ENCODE assay signal across 8 cellular contexts in genomic region chr5:148179234-148179824, GRCh38. TPM values are rescaled to one million over a fixed set of nuclear protein-coding genes. Genes with fewer than 3 reads are reported as not detected.
DNase-seq lines count a peak whose midpoint lies in the region; ATAC-seq and TF ChIP-seq lines count a peak whose summit lies in the region.

No MANE protein-coding gene starts in this region.

- peak; percentile 51 for DNase-seq in Daoy (ENCODE audit: low read depth)
- DNase-seq in MV-4-11 (lab: John Stamatoyannopoulos, UW), result peak; percentile 51
- DNase-seq in fibroblast of villous mesenchyme (ENCODE audit: low read depth), result peak; percentile 68
- no peak for DNase-seq in ovary
- no peak for DNase-seq in activated T-cell treated with anti-CD3 and anti-CD28 coated beads, Interleukin-2, amount 50 U/mL, for 24 hours
- DNase-seq in GM19238 (ENCODE audit: insufficient read length, low spot score), result no peak

- H3K36me3 Mint-ChIP-seq in activated T-cell treated with anti-CD3 and anti-CD28 coated beads, Interleukin-2, amount 50 U/mL, for 24 hours (ENCODE audit: low read depth), result no peaks in the 10 kb centered on the region

- no peak overlapping the region for H3K4me2 ChIP-seq in SU-DHL-6 (ENCODE audit: low read depth, low read length, poor library complexity, severe bottlenecking)

- H3K79me2 ChIP-seq in SU-DHL-6 (ENCODE audit: insufficient read depth, low read length), result no peaks in the 10 kb centered on the region

- no peaks in the 10 kb centered on the region for H3K9me2 ChIP-seq in SU-DHL-6 (replicated peaks; ENCODE audit: insufficient read depth, low read length)

- no peaks in the 10 kb centered on the region for H3K4me1 Mint-ChIP-seq in activated T-cell treated with anti-CD3 and anti-CD28 coated beads, Interleukin-2, amount 50 U/mL, for 24 hours (ENCODE audit: low read depth)

- H3K9ac ChIP-seq in SU-DHL-6 (ENCODE audit: low read length), result no peak overlapping the region

- no peak overlapping the region for H2AFZ ChIP-seq in SU-DHL-6 (ENCODE audit: low read depth, low read length, severe bottlenecking)

- peaks cover 18% of the 10 kb centered on the region for H3K27me3 Mint-ChIP-seq in activated T-cell treated with anti-CD3 and anti-CD28 coated beads, Interleukin-2, amount 50 U/mL, for 24 hours

- H3K36me3 ChIP-seq in SU-DHL-6 (ENCODE audit: low read length) (no peaks in the 10 kb centered on the region), ovary (no peaks in the 10 kb centered on the region)

- H3K27ac Mint-ChIP-seq in activated T-cell treated with anti-CD3 and anti-CD28 coated beads, Interleukin-2, amount 50 U/mL, for 24 hours, result no peak overlapping the region

- H3K27ac ChIP-seq in SU-DHL-6 (ENCODE audit: low read depth, low read length) (no peak overlapping the region), ovary (no peak overlapping the region)

- no peaks in the 10 kb centered on the region for H3K4me1 ChIP-seq in ovary (ENCODE audit: insufficient read depth)

- H3K4me3 ChIP-seq in SU-DHL-6 (ENCODE audit: insufficient read depth, low read length, poor library complexity, severe bottlenecking) (no peak overlapping the region), fibroblast of villous mesenchyme (ENCODE audit: low read depth, low read length) (no peak overlapping the region), ovary (no peak overlapping the region)

- H3F3A ChIP-seq in SU-DHL-6 (ENCODE audit: insufficient read depth), result no peaks in the 10 kb centered on the region

- H3K9me3 ChIP-seq in SU-DHL-6 (ENCODE audit: insufficient read depth, low read length) (no peaks in the 10 kb centered on the region), ovary (no peaks in the 10 kb centered on the region)

- TF ChIP-seq CTCF in SU-DHL-6 (IDR thresholded peaks at IDR 0.05; ENCODE audit: insufficient read depth, low read length, poor library complexity, severe bottlenecking) (peak; percentile 65), fibroblast of villous mesenchyme (IDR thresholded peaks at IDR 0.05; ENCODE audit: insufficient read depth, low read depth, low read length) (peak; percentile 70), ovary (IDR thresholded peaks at IDR 0.05) (peak in 2 of 3 donors; percentile 45 to 52)

- no peaks in the 10 kb centered on the region for H3K9me3 Mint-ChIP-seq in activated T-cell treated with anti-CD3 and anti-CD28 coated beads, Interleukin-2, amount 50 U/mL, for 24 hours

- H3K27me3 ChIP-seq in SU-DHL-6 (ENCODE audit: low read length), result no peaks in the 10 kb centered on the region
- no peaks in the 10 kb centered on the region for H3K27me3 ChIP-seq in ovary

- 32 to 34% (median 32%) methylated on average over 3 of the region's 3 CpGs for WGBS in ovary, 3 donors

- intact Hi-C loops in ovary (cut with DNase I), result loop anchor here in 1 of 4 donors (10.0 kb wide), 1 partner anchor 555 kb away; no protein-coding TSS in a partner anchor

- no peaks in the 10 kb centered on the region for H4K20me1 ChIP-seq in SU-DHL-6 (ENCODE audit: low read depth, low read length)

- ATAC-seq in GM21619 (IDR thresholded peaks at IDR 0.05; ENCODE audit: unreplicated experiment), result peak; percentile 86

- no peak overlapping the region for H3K4me3 Mint-ChIP-seq in activated T-cell treated with anti-CD3 and anti-CD28 coated beads, Interleukin-2, amount 50 U/mL, for 24 hours

- TF ChIP-seq POLR2A in ovary (IDR thresholded peaks at IDR 0.05), result no peak

- TF ChIP-seq EP300 in ovary (IDR thresholded peaks at IDR 0.05), result no peak

RNA-seq across cellular contexts. Expression of gene SPINK14, which starts 11.0 kb away (rescaled TPM):
- not detected in 2 replicates for total RNA-seq in Daoy (2014; rRNA removed; shearing (Covaris generic))
- total RNA-seq in fibroblast of villous mesenchyme (not detected in 2 replicates), ovary (not detected)
- not detected for polyA plus RNA-seq in ovary

RNA-seq across cellular contexts. Expression of gene SPINK6, which starts 23.5 kb away (rescaled TPM):
- not detected in 2 replicates for total RNA-seq in Daoy (2014; rRNA removed; shearing (Covaris generic))
- total RNA-seq in fibroblast of villous mesenchyme (not detected in 2 replicates), ovary (under 1 TPM in 1 of 7 donors, not detected in 6; 0.57 TPM)
- not detected for polyA plus RNA-seq in ovary

RNA-seq across cellular contexts. Expression of gene MARCOL, which starts 59.0 kb away (rescaled TPM):
- total RNA-seq in Daoy (2014; rRNA removed; shearing (Covaris generic)), result not detected in 2 replicates
- total RNA-seq in fibroblast of villous mesenchyme (not detected in 2 replicates), ovary (under 1 TPM in 2 of 7 donors, not detected in 5; 0.20 to 0.72 TPM)
- polyA plus RNA-seq in ovary, result not detected

Comparison
In these comparisons a context has a peak if more than half of its experiments do, and no peak if none do; other contexts are left out.
1. DNase-seq: peak in Daoy (single experiment), MV-4-11 (single experiment) and fibroblast of villous mesenchyme (single experiment); none in ovary (0 of 5), activated T-cell treated with anti-CD3 and anti-CD28 coated beads, Interleukin-2, amount 50 U/mL, for 24 hours (single experiment) and GM19238 (single experiment).
2. Peak in every context shown above with its lines, with median percentiles within 50 percentile points of each other: CTCF ChIP-seq.